ENCODE assay signal across 37 cellular contexts in genomic region chr4:15569746-15570145, GRCh38.
"Had no signal": no experiment of that assay in that cellular context is flagged by ENCODE, and none has a peak within 500 bp of the region (broad histone marks: within the 10 kb centered on the region; RNA-seq: fewer than 3 reads in every experiment).

No MANE protein-coding gene starts in this region.

- H3K9me3 Mint-ChIP-seq: activated naive CD4-positive, alpha-beta T cell treated with anti-CD3 and anti-CD28 coated beads for 36 hours; activated naive CD4-positive, alpha-beta T cell treated with anti-CD3 and anti-CD28 coated beads, Interleukin-2, amount 10 ng/mL, durations not matched to agents 7 days and 5 days; activated naive CD4-positive, alpha-beta T cell treated with anti-CD3 and anti-CD28 coated beads, Interleukin-2, amount 50 U/mL, for 24 hours; activated naive CD4-positive, alpha-beta T cell treated with anti-CD3 and anti-CD28 coated beads, Interleukin-2, amount 50 U/mL, for 72 hours; activated naive CD8-positive, alpha-beta T cell treated with anti-CD3 and anti-CD28 coated beads for 36 hours; activated naive CD8-positive, alpha-beta T cell treated with anti-CD3 and anti-CD28 coated beads, Interleukin-2, amount 10 ng/mL, durations not matched to agents 7 days and 5 days; activated naive CD8-positive, alpha-beta T cell treated with anti-CD3 and anti-CD28 coated beads, Interleukin-2, amount 50 U/mL, for 24 hours; activated T-cell treated with anti-CD3 and anti-CD28 coated beads, Interleukin-2, amount 50 U/mL, for 24 hours; activated T-cell treated with anti-CD3 and anti-CD28 coated beads, Interleukin-2, amount 50 U/mL, for 4 hours; activated T-cell treated with anti-CD3 and anti-CD28 coated beads, Interleukin-2, amount 50 U/mL, for 72 hours; activated T-helper 1 cell treated with anti-CD3 and anti-CD28 coated beads, Interleukin-12 subunit alpha, Interleukin-12 subunit beta, Interleukin-2, Interleukin-4 antibody, amounts not matched to agents 30 ng/mL and 10 ng/mL and 1 ng/mL, durations not matched to agents 14 hours and 24 hours and 36 hours; activated T-helper 17 cell treated with anti-CD3 and anti-CD28 coated beads, Interleukin-2, amount 50 U/mL, for 72 hours; activated T-helper 2 cell treated with anti-CD3 and anti-CD28 coated beads, Interferon-gamma antibody, Interleukin-2, Interleukin-4, amounts not matched to agents 10 μg/mL and 5 μg/mL and 100 μg/mL, durations not matched to agents 14 hours and 24 hours and 36 hours; brain; central memory CD8-positive, alpha-beta T cell had no signal

- H3K27ac ChIP-seq: adrenal gland, ascending aorta, body of pancreas, brain microvascular endothelial cell, breast epithelium, cardiac muscle cell had no signal

- H3K4me3 ChIP-seq: adrenal gland, ascending aorta, body of pancreas, breast epithelium, cardiac muscle cell had no signal

- DNase-seq: activated effector memory CD4-positive, alpha-beta T cell treated with anti-CD3 and anti-CD28 coated beads, Interleukin-2, amount 50 U/mL, for 16 hours; activated effector memory CD4-positive, alpha-beta T cell treated with Interleukin-2 at 50 U/mL for 16 hours; activated gamma-delta T cell; activated gamma-delta T cell treated with Interleukin-2 at 50 U/mL for 16 hours; activated naive CD4-positive, alpha-beta T cell; activated naive CD4-positive, alpha-beta T cell treated with anti-CD3 and anti-CD28 coated beads for 36 hours; activated naive CD4-positive, alpha-beta T cell treated with anti-CD3 and anti-CD28 coated beads, Interleukin-2, amount 10 ng/mL, durations not matched to agents 7 days and 5 days; activated naive CD4-positive, alpha-beta T cell treated with anti-CD3 and anti-CD28 coated beads, Interleukin-2, amount 50 U/mL, for 16 hours; activated naive CD4-positive, alpha-beta T cell treated with Interleukin-2 at 50 U/mL for 16 hours; activated naive CD8-positive, alpha-beta T cell treated with anti-CD3 and anti-CD28 coated beads for 36 hours; activated naive CD8-positive, alpha-beta T cell treated with anti-CD3 and anti-CD28 coated beads, Interleukin-2, amount 10 ng/mL, durations not matched to agents 7 days and 5 days; activated naive CD8-positive, alpha-beta T cell treated with anti-CD3 and anti-CD28 coated beads, Interleukin-2, amount 50 U/mL, for 24 hours; activated T-cell treated with anti-CD3 and anti-CD28 coated beads, Interleukin-2, amount 50 U/mL, for 24 hours; activated T-cell treated with anti-CD3 and anti-CD28 coated beads, Interleukin-2, amount 50 U/mL, for 4 hours; activated T-cell treated with anti-CD3 and anti-CD28 coated beads, Interleukin-2, amount 50 U/mL, for 48 hours; activated T-cell treated with anti-CD3 and anti-CD28 coated beads, Interleukin-2, amount 50 U/mL, for 72 hours; adrenal gland; amniotic stem cell; amygdala; anterior cingulate cortex; aorta; body of pancreas; brain microvascular endothelial cell; caudate nucleus; central memory CD4-positive, alpha-beta T cell; cerebellar nuclear complex had no signal

- H3K36me3 ChIP-seq: breast epithelium had no signal

- H3K9me3 ChIP-seq: adrenal gland, ascending aorta, body of pancreas, breast epithelium had no signal

- H3K27ac Mint-ChIP-seq: activated naive CD4-positive, alpha-beta T cell treated with anti-CD3 and anti-CD28 coated beads for 36 hours; activated naive CD4-positive, alpha-beta T cell treated with anti-CD3 and anti-CD28 coated beads, Interleukin-2, amount 10 ng/mL, durations not matched to agents 7 days and 5 days; activated naive CD4-positive, alpha-beta T cell treated with anti-CD3 and anti-CD28 coated beads, Interleukin-2, amount 50 U/mL, for 24 hours; activated naive CD4-positive, alpha-beta T cell treated with anti-CD3 and anti-CD28 coated beads, Interleukin-2, amount 50 U/mL, for 72 hours; activated naive CD8-positive, alpha-beta T cell; activated naive CD8-positive, alpha-beta T cell treated with anti-CD3 and anti-CD28 coated beads for 36 hours; activated naive CD8-positive, alpha-beta T cell treated with anti-CD3 and anti-CD28 coated beads, Interleukin-2, amount 10 ng/mL, durations not matched to agents 7 days and 5 days; activated naive CD8-positive, alpha-beta T cell treated with anti-CD3 and anti-CD28 coated beads, Interleukin-2, amount 50 U/mL, for 24 hours; activated T-cell treated with anti-CD3 and anti-CD28 coated beads, Interleukin-2, amount 50 U/mL, for 24 hours; activated T-cell treated with anti-CD3 and anti-CD28 coated beads, Interleukin-2, amount 50 U/mL, for 72 hours; activated T-helper 1 cell treated with anti-CD3 and anti-CD28 coated beads, Interleukin-12 subunit alpha, Interleukin-12 subunit beta, Interleukin-2, Interleukin-4 antibody, amounts not matched to agents 30 ng/mL and 10 ng/mL and 1 ng/mL, durations not matched to agents 14 hours and 24 hours and 36 hours; activated T-helper 17 cell treated with anti-CD3 and anti-CD28 coated beads, Interleukin-2, amount 50 U/mL, for 72 hours; activated T-helper 2 cell treated with anti-CD3 and anti-CD28 coated beads, Interferon-gamma antibody, Interleukin-2, Interleukin-4, amounts not matched to agents 10 μg/mL and 5 μg/mL and 100 μg/mL, durations not matched to agents 14 hours and 24 hours and 36 hours; brain had no signal

- H3K4me1 Mint-ChIP-seq: activated naive CD4-positive, alpha-beta T cell treated with anti-CD3 and anti-CD28 coated beads, Interleukin-2, amount 10 ng/mL, durations not matched to agents 7 days and 5 days; activated naive CD4-positive, alpha-beta T cell treated with anti-CD3 and anti-CD28 coated beads, Interleukin-2, amount 50 U/mL, for 24 hours; activated naive CD8-positive, alpha-beta T cell treated with anti-CD3 and anti-CD28 coated beads for 36 hours; activated naive CD8-positive, alpha-beta T cell treated with anti-CD3 and anti-CD28 coated beads, Interleukin-2, amount 10 ng/mL, durations not matched to agents 7 days and 5 days; activated naive CD8-positive, alpha-beta T cell treated with anti-CD3 and anti-CD28 coated beads, Interleukin-2, amount 50 U/mL, for 24 hours; activated T-helper 17 cell treated with anti-CD3 and anti-CD28 coated beads, Interleukin-2, amount 50 U/mL, for 72 hours; brain; central memory CD8-positive, alpha-beta T cell had no signal

- H3K4me1 ChIP-seq: ascending aorta, body of pancreas, breast epithelium had no signal

- H3K27me3 ChIP-seq: adrenal gland, ascending aorta, body of pancreas, brain microvascular endothelial cell, breast epithelium, cardiac muscle cell had no signal

- H3K27me3 Mint-ChIP-seq: activated naive CD4-positive, alpha-beta T cell treated with anti-CD3 and anti-CD28 coated beads, Interleukin-2, amount 10 ng/mL, durations not matched to agents 7 days and 5 days; activated naive CD4-positive, alpha-beta T cell treated with anti-CD3 and anti-CD28 coated beads, Interleukin-2, amount 50 U/mL, for 24 hours; activated naive CD8-positive, alpha-beta T cell; activated naive CD8-positive, alpha-beta T cell treated with anti-CD3 and anti-CD28 coated beads for 36 hours; activated naive CD8-positive, alpha-beta T cell treated with anti-CD3 and anti-CD28 coated beads, Interleukin-2, amount 10 ng/mL, durations not matched to agents 7 days and 5 days; activated naive CD8-positive, alpha-beta T cell treated with anti-CD3 and anti-CD28 coated beads, Interleukin-2, amount 50 U/mL, for 24 hours; activated T-cell treated with anti-CD3 and anti-CD28 coated beads, Interleukin-2, amount 50 U/mL, for 24 hours; activated T-helper 17 cell treated with anti-CD3 and anti-CD28 coated beads, Interleukin-2, amount 50 U/mL, for 72 hours; brain; central memory CD8-positive, alpha-beta T cell had no signal

- H3K4me3 Mint-ChIP-seq: activated naive CD4-positive, alpha-beta T cell treated with anti-CD3 and anti-CD28 coated beads for 36 hours; activated naive CD4-positive, alpha-beta T cell treated with anti-CD3 and anti-CD28 coated beads, Interleukin-2, amount 10 ng/mL, durations not matched to agents 7 days and 5 days; activated naive CD4-positive, alpha-beta T cell treated with anti-CD3 and anti-CD28 coated beads, Interleukin-2, amount 50 U/mL, for 24 hours; activated naive CD8-positive, alpha-beta T cell; activated naive CD8-positive, alpha-beta T cell treated with anti-CD3 and anti-CD28 coated beads for 36 hours; activated naive CD8-positive, alpha-beta T cell treated with anti-CD3 and anti-CD28 coated beads, Interleukin-2, amount 10 ng/mL, durations not matched to agents 7 days and 5 days; activated naive CD8-positive, alpha-beta T cell treated with anti-CD3 and anti-CD28 coated beads, Interleukin-2, amount 50 U/mL, for 24 hours; activated T-cell treated with anti-CD3 and anti-CD28 coated beads, Interleukin-2, amount 50 U/mL, for 24 hours; activated T-cell treated with anti-CD3 and anti-CD28 coated beads, Interleukin-2, amount 50 U/mL, for 4 hours; activated T-cell treated with anti-CD3 and anti-CD28 coated beads, Interleukin-2, amount 50 U/mL, for 72 hours; activated T-helper 1 cell treated with anti-CD3 and anti-CD28 coated beads, Interleukin-12 subunit alpha, Interleukin-12 subunit beta, Interleukin-2, Interleukin-4 antibody, amounts not matched to agents 30 ng/mL and 10 ng/mL and 1 ng/mL, durations not matched to agents 14 hours and 24 hours and 36 hours; activated T-helper 17 cell treated with anti-CD3 and anti-CD28 coated beads, Interleukin-2, amount 50 U/mL, for 72 hours; brain; central memory CD8-positive, alpha-beta T cell had no signal

- ATAC-seq: activated naive CD4-positive, alpha-beta T cell treated with anti-CD3 and anti-CD28 coated beads, Interleukin-2, amount 50 U/mL, for 72 hours; activated naive CD8-positive, alpha-beta T cell treated with anti-CD3 and anti-CD28 coated beads, Interleukin-2, amount 50 U/mL, for 24 hours; activated T-cell treated with anti-CD3 and anti-CD28 coated beads, Interleukin-2, amount 50 U/mL, for 4 hours; activated T-cell treated with anti-CD3 and anti-CD28 coated beads, Interleukin-2, amount 50 U/mL, for 72 hours; activated T-helper 17 cell treated with anti-CD3 and anti-CD28 coated beads, Interleukin-2, amount 50 U/mL, for 72 hours; body of pancreas had no signal
